Comparison of ENCODE assay signal across 1 cellular context in the genomic region with DNA sequence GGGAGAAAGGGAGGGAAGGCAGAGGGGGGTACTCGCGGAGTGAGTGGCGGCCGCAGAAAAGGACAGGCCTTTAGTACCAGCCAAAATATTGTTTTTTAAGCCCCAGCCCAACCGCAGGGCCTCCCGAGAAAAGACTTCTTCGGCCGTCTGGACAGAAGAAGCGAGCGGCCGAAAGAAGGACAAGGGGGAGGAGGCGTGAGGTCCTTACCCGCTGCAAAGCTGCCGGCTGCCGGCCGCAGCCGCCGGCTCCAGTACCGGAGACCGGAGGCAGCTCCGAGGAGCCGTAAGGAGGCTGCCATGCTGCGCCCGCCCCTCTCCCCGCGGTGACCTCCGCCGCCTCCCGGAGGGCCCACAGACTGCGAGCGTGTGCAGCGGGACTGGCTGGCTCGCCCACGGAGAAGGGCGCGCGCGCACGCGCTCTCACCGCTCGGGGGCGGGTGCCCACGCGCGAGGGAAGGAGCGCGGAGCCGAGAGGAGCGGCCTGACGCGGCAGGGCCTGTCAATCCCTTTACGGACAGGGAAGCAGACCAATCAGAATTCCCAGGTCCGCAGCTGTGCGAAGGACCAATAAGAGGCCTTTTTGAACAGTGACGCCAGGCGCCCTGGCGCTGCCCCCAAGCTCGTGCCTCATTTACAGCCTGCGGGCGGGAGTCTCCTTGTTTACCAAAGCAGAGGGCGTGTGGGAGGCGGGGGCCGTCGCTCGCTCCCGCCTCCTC.
TF ChIP-seq lines count a peak whose summit lies in the region.

Gene HIBADH (minus strand): TSS at position 394 of the 716 bp plus-strand sequence. CDS start 95 bp downstream, at position 299.

TF ChIP-seq in HepG2, 621 proteins besides CTCF, POLR2A, EP300 and RAD21 (continued from another document and continues in another):
- no peak for TF ChIP-seq ZNF746 (CRISPR knock-in tag; IDR thresholded peaks at IDR 0.05)
- TF ChIP-seq, protein P1, sequence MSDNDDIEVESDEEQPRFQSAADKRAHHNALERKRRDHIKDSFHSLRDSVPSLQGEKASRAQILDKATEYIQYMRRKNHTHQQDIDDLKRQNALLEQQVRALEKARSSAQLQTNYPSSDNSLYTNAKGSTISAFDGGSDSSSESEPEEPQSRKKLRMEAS (IDR thresholded peaks at IDR 0.05) = peak; percentile 88
- TF ChIP-seq PHF20 (CRISPR knock-in tag; IDR thresholded peaks at IDR 0.05) = 0 out of 2 replicates have a peak, but pooled peaks have one; percentile 23
- TF ChIP-seq MAFF (IDR thresholded peaks at IDR 0.05; ENCODE audit: low read depth, low read length) = no peak
- TF ChIP-seq, protein P2, sequence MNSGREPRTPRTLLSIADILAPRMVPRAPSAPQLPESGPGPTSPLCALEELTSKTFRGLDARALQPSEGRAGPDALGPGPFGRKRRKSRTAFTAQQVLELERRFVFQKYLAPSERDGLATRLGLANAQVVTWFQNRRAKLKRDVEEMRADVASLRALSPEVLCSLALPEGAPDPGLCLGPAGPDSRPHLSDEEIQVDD (CRISPR knock-in tag; IDR thresholded peaks at IDR 0.05; ENCODE audit: borderline replicate concordance) = peak; percentile 60; the same call in 1 of the 2 replicates
- no peak for TF ChIP-seq ZBTB40 (IDR thresholded peaks at IDR 0.05)
- peak; percentile 64; the same call in 1 of the 2 replicates for TF ChIP-seq ZBTB40 (CRISPR knock-in tag; IDR thresholded peaks at IDR 0.05)
- no peak for TF ChIP-seq FOSL1 (CRISPR knock-in tag; IDR thresholded peaks at IDR 0.05; ENCODE audit: borderline replicate concordance)
- no peak for TF ChIP-seq ZNF382 (CRISPR knock-in tag; IDR thresholded peaks at IDR 0.05; ENCODE audit: borderline replicate concordance)
- no peak for TF ChIP-seq ZNF891 (CRISPR knock-in tag; IDR thresholded peaks at IDR 0.05)
- TF ChIP-seq HDAC1 (CRISPR knock-in tag; IDR thresholded peaks at IDR 0.05) = peak; percentile 97
- no peak for TF ChIP-seq STAT5B (CRISPR knock-in tag; IDR thresholded peaks at IDR 0.05)
- TF ChIP-seq, protein P3, sequence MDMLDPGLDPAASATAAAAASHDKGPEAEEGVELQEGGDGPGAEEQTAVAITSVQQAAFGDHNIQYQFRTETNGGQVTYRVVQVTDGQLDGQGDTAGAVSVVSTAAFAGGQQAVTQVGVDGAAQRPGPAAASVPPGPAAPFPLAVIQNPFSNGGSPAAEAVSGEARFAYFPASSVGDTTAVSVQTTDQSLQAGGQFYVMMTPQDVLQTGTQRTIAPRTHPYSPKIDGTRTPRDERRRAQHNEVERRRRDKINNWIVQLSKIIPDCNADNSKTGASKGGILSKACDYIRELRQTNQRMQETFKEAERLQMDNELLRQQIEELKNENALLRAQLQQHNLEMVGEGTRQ (IDR thresholded peaks at IDR 0.05; ENCODE audit: low read depth, low read length) = no peak
- TF ChIP-seq, protein P3 (CRISPR knock-in tag; IDR thresholded peaks at IDR 0.05; ENCODE audit: borderline replicate concordance) = no peak; the same call in 1 of the 2 replicates
- no peak for TF ChIP-seq SMC3 (IDR thresholded peaks at IDR 0.05; ENCODE audit: low read length)
- no peak for TF ChIP-seq PTBP1 (IDR thresholded peaks at IDR 0.05; ENCODE audit: low read depth, low read length, poor library complexity, severe bottlenecking)
- TF ChIP-seq, protein P4, sequence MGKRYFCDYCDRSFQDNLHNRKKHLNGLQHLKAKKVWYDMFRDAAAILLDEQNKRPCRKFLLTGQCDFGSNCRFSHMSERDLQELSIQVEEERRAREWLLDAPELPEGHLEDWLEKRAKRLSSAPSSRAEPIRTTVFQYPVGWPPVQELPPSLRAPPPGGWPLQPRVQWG (CRISPR knock-in tag; IDR thresholded peaks at IDR 0.05; ENCODE audit: borderline replicate concordance, low read depth) = no peak
- TF ChIP-seq RBM22 (optimal IDR thresholded peaks at IDR 0.05; ENCODE audit: low read length) = no peak
- TF ChIP-seq ATM (IDR thresholded peaks at IDR 0.05; ENCODE audit: borderline replicate concordance) = no peak
- TF ChIP-seq ZNF18 (CRISPR knock-in tag; IDR thresholded peaks at IDR 0.05; ENCODE audit: insufficient replicate concordance) = no peak
- TF ChIP-seq ARID2 (CRISPR knock-in tag; IDR thresholded peaks at IDR 0.05; ENCODE audit: borderline replicate concordance) = peak; percentile 59; the same call in 1 of the 2 replicates
- peak; percentile 65; the same call in 1 of the 2 replicates for TF ChIP-seq NR2C2 (CRISPR knock-in tag; IDR thresholded peaks at IDR 0.05; ENCODE audit: borderline replicate concordance)
- no peak for TF ChIP-seq ZC3H4 (CRISPR knock-in tag; IDR thresholded peaks at IDR 0.05; ENCODE audit: borderline replicate concordance)
- TF ChIP-seq, protein P5, sequence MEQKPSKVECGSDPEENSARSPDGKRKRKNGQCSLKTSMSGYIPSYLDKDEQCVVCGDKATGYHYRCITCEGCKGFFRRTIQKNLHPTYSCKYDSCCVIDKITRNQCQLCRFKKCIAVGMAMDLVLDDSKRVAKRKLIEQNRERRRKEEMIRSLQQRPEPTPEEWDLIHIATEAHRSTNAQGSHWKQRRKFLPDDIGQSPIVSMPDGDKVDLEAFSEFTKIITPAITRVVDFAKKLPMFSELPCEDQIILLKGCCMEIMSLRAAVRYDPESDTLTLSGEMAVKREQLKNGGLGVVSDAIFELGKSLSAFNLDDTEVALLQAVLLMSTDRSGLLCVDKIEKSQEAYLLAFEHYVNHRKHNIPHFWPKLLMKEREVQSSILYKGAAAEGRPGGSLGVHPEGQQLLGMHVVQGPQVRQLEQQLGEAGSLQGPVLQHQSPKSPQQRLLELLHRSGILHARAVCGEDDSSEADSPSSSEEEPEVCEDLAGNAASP (CRISPR knock-in tag; IDR thresholded peaks at IDR 0.05; ENCODE audit: borderline replicate concordance) = no peak
- no peak for TF ChIP-seq FIP1L1 (IDR thresholded peaks at IDR 0.05; ENCODE audit: borderline replicate concordance, insufficient read depth, low read depth, low read length)
- no peak for TF ChIP-seq ATRX (CRISPR knock-in tag; IDR thresholded peaks at IDR 0.05; ENCODE audit: borderline replicate concordance)
- TF ChIP-seq ZNF616 (CRISPR knock-in tag; IDR thresholded peaks at IDR 0.05; ENCODE audit: low read depth) = no peak
- no peak for TF ChIP-seq ZNF230 (CRISPR knock-in tag; IDR thresholded peaks at IDR 0.05)
- TF ChIP-seq HNRNPH1 (optimal IDR thresholded peaks at IDR 0.05; ENCODE audit: low read depth, low read length) = no peak
- TF ChIP-seq ZNF232 (CRISPR knock-in tag; IDR thresholded peaks at IDR 0.05; ENCODE audit: borderline replicate concordance) = peak; percentile 56; the same call in 1 of the 2 replicates
- TF ChIP-seq MXD3 (CRISPR knock-in tag; IDR thresholded peaks at IDR 0.05) = peak; percentile 43; the same call in 1 of the 2 replicates
- TF ChIP-seq ZFP1 (CRISPR knock-in tag; IDR thresholded peaks at IDR 0.05) = no peak
- TF ChIP-seq SNAPC2 (CRISPR knock-in tag; IDR thresholded peaks at IDR 0.05) = no peak
- TF ChIP-seq, protein P6, sequence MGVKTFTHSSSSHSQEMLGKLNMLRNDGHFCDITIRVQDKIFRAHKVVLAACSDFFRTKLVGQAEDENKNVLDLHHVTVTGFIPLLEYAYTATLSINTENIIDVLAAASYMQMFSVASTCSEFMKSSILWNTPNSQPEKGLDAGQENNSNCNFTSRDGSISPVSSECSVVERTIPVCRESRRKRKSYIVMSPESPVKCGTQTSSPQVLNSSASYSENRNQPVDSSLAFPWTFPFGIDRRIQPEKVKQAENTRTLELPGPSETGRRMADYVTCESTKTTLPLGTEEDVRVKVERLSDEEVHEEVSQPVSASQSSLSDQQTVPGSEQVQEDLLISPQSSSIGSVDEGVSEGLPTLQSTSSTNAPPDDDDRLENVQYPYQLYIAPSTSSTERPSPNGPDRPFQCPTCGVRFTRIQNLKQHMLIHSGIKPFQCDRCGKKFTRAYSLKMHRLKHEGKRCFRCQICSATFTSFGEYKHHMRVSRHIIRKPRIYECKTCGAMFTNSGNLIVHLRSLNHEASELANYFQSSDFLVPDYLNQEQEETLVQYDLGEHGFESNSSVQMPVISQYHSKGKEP (CRISPR knock-in tag; IDR thresholded peaks at IDR 0.05) = no peak
- no peak for TF ChIP-seq PLSCR1 (CRISPR knock-in tag; IDR thresholded peaks at IDR 0.05; ENCODE audit: borderline replicate concordance)
